Comparison of ENCODE assay signal across 1 cellular context in the genomic region with DNA sequence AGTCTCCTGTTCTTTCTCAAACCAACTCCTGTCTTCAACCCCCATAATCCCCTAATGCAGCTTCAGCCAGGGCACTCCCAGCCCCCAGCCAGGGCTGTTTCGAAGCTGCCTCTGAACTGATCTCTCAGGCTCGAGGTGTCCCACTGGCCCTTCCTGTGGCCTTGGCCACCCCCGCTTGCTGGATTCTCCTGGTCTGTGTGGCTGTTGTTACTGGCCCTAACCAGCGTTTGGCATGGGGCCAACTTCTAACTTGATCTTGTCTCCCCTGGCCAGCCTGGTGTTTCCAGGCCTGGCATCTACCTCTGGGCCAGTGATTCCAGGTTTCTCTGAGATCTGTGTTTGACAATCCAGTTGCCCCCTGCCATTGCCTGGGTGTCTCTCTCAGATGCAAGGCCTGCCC.
TF ChIP-seq lines count a peak whose summit lies in the region.

No MANE protein-coding gene starts in this region.

TF ChIP-seq in SK-N-SH treated with all-trans-retinoic acid at 6 μM for 48 hours, 23 proteins besides CTCF, POLR2A, EP300 and RAD21 (continued from another document):
- TF ChIP-seq, protein P1, sequence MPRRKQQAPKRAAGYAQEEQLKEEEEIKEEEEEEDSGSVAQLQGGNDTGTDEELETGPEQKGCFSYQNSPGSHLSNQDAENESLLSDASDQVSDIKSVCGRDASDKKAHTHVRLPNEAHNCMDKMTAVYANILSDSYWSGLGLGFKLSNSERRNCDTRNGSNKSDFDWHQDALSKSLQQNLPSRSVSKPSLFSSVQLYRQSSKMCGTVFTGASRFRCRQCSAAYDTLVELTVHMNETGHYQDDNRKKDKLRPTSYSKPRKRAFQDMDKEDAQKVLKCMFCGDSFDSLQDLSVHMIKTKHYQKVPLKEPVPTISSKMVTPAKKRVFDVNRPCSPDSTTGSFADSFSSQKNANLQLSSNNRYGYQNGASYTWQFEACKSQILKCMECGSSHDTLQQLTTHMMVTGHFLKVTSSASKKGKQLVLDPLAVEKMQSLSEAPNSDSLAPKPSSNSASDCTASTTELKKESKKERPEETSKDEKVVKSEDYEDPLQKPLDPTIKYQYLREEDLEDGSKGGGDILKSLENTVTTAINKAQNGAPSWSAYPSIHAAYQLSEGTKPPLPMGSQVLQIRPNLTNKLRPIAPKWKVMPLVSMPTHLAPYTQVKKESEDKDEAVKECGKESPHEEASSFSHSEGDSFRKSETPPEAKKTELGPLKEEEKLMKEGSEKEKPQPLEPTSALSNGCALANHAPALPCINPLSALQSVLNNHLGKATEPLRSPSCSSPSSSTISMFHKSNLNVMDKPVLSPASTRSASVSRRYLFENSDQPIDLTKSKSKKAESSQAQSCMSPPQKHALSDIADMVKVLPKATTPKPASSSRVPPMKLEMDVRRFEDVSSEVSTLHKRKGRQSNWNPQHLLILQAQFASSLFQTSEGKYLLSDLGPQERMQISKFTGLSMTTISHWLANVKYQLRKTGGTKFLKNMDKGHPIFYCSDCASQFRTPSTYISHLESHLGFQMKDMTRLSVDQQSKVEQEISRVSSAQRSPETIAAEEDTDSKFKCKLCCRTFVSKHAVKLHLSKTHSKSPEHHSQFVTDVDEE (CRISPR knock-in tag; IDR thresholded peaks at IDR 0.05): no peak
